18 cellular contexts compared by ENCODE assay signal in genomic region chr2:219828127-219828526, GRCh38.
"Had no signal": no experiment of that assay in that cellular context is flagged by ENCODE, and none has a peak within 500 bp of the region (broad histone marks: within the 10 kb centered on the region; RNA-seq: fewer than 3 reads in every experiment).

No MANE protein-coding gene starts in this region.

- H3K27me3 ChIP-seq: SJCRH30 had no signal

- H3K4me1 ChIP-seq: SJCRH30 had no signal

- H3K36me3 ChIP-seq: SJCRH30 had no signal

- H3K27ac ChIP-seq: RWPE1, SJCRH30 had no signal

- DNase-seq: KBM-7, MV-4-11, NCI-H1048, NCI-H1105, NCI-H1417, NCI-H1436 treated with DMSO at 0.1 percent for 48 hours, NCI-H1694, NCI-H187 treated with DMSO at 0.1 percent for 48 hours, NCI-H2029 treated with DMSO at 0.1 percent for 48 hours, NCI-H2171 treated with DMSO at 0.1 percent for 48 hours, NCI-H345, NCI-H446 treated with DMSO at 0.1 percent for 48 hours, NCI-H510A treated with DMSO at 0.1 percent for 48 hours, NCI-H526, SHP77, SJCRH30 had no signal

- ATAC-seq: SK-N-SH treated with all-trans-retinoic acid at 6 μM for 48 hours had no signal

- H3K4me3 ChIP-seq: SJCRH30 had no signal

- H3K9me3 ChIP-seq: SJCRH30 had no signal
